In genomic region chr2:28268386-28268785, GRCh38 we compare ENCODE assay signal across 18 cellular contexts.
DNase-seq lines count a peak whose midpoint lies in the region; ATAC-seq and TF ChIP-seq lines count a peak whose summit lies in the region.
"Had no signal": no experiment of that assay in that cellular context is flagged by ENCODE, and none has a peak within 500 bp of the region (broad histone marks: within the 10 kb centered on the region; RNA-seq: fewer than 3 reads in every experiment).

No MANE protein-coding gene starts in this region.

- H3K9me3 Mint-ChIP-seq in Caco-2 (ENCODE audit: unreplicated experiment) = no peaks in the 10 kb centered on the region
- H3K9me3 Mint-ChIP-seq: nephron had no signal

- H4K20me1 ChIP-seq in SK-N-SH (ENCODE audit: insufficient read depth) (no peaks in the 10 kb centered on the region), Karpas-422 (ENCODE audit: insufficient read depth, low read depth, low read length) (no peaks in the 10 kb centered on the region)

- H3K27me3 Mint-ChIP-seq in Caco-2 (ENCODE audit: insufficient read depth, unreplicated experiment) = no peaks in the 10 kb centered on the region
- H3K27me3 Mint-ChIP-seq: activated naive CD4-positive, alpha-beta T cell treated with anti-CD3 and anti-CD28 coated beads, Interleukin-2, amount 50 U/mL, for 24 hours had no signal

- TF ChIP-seq EP300 in SK-N-SH (IDR thresholded peaks at IDR 0.05; ENCODE audit: borderline replicate concordance in 1 of 2, low read depth in 1 of 2, low read length in 1 of 2) = no peak

- H3K9me2 ChIP-seq in SK-N-SH (no peaks in the 10 kb centered on the region), Karpas-422 (replicated peaks; ENCODE audit: insufficient read depth, low read length) (no peaks in the 10 kb centered on the region)

- H3F3A ChIP-seq in SK-N-SH (replicated peaks; ENCODE audit: insufficient read depth) = peaks cover 6% of the 10 kb centered on the region

- H3K27ac ChIP-seq in SK-N-SH (ENCODE audit: low read depth in 2 of 2, low read length in 1 of 2) (peak overlapping the region; percentile 44 to 61; a peak in 3 of 4 replicates), heart left ventricle (peak overlapping the region in 8 of 12 donors; percentile 2 to 58 (median 42)), Karpas-422 (ENCODE audit: low read length) (no peak overlapping the region)

- H3K36me3 ChIP-seq in Caco-2 (ENCODE audit: control insufficient read depth, insufficient read depth, low read length) (0 out of 2 replicates have a peak, but pooled peaks cover 3% of the 10 kb centered on the region), SK-N-SH (replicated peaks in 1 of 2; ENCODE audit: control insufficient read depth in 1 of 2, insufficient read depth in 2 of 2, low read length in 1 of 2) (no peaks in the 10 kb centered on the region), heart left ventricle (no peaks in the 10 kb centered on the region), Karpas-422 (ENCODE audit: insufficient read depth, low read length) (no peaks in the 10 kb centered on the region)

- intact Hi-C loops in Caco-2 (cut with micrococcal nuclease; ENCODE audit: unreplicated experiment) = loop anchor here (2.0 to 10.0 kb wide), 6 partner anchors 96 to 516 kb away; no protein-coding TSS in a partner anchor
- intact Hi-C loops in heart left ventricle (cut with DNase I) = no loop called here

- H2AFZ ChIP-seq in SK-N-SH (ENCODE audit: low read depth) = 0 out of 2 replicates have a peak overlapping the region, but pooled peaks have one; percentile 34
- no peak overlapping the region for H2AFZ ChIP-seq in Karpas-422 (ENCODE audit: low read length)

- H3K4me1 ChIP-seq in Caco-2 (peaks cover 54% of the 10 kb centered on the region), SK-N-SH (ENCODE audit: control insufficient read depth in 1 of 2, insufficient read depth in 2 of 2, low read depth in 1 of 2, low read length in 1 of 2) (peaks cover 13 to 32% of the 10 kb centered on the region in 2 experiments; a peak in 3 of 4 replicates), heart left ventricle (peaks cover 3 to 35% (median 19%) of the 10 kb centered on the region in 12 donors), Karpas-422 (ENCODE audit: low read length) (0 out of 2 replicates have a peak, but pooled peaks cover 4% of the 10 kb centered on the region)

- peak overlapping the region; percentile 94 for H3K27ac Mint-ChIP-seq in Caco-2 (ENCODE audit: unreplicated experiment)
- H3K27ac Mint-ChIP-seq: activated naive CD4-positive, alpha-beta T cell treated with anti-CD3 and anti-CD28 coated beads, Interleukin-2, amount 50 U/mL, for 24 hours had no signal

- ATAC-seq in heart left ventricle = peak in 2 of 4 donors; percentile 23 to 26
- ATAC-seq in HG03342 (IDR thresholded peaks at IDR 0.05; ENCODE audit: unreplicated experiment) = no peak

- H3K9me3 ChIP-seq in Caco-2 = no peaks in the 10 kb centered on the region
- no peaks in the 10 kb centered on the region for H3K9me3 ChIP-seq in SK-N-SH
- H3K9me3 ChIP-seq in heart left ventricle = no peaks in the 10 kb centered on the region
- H3K9me3 ChIP-seq in Karpas-422 (ENCODE audit: low read length) = no peaks in the 10 kb centered on the region

- POLR2A ChIA-PET in Caco-2 (lab: Charles Lee) (interaction anchor here (1.8 to 2.0 kb wide), 2 partner anchors 9 to 516 kb away, joined by 13 to 17 read pairs; no protein-coding TSS in a partner anchor), SK-N-SH (lab: Yijun Ruan, JAX) (no interaction called here)

- DNase-seq in Caco-2 = peak; percentile 55 to 76
- DNase-seq in SK-N-SH = no peak
- no peak for DNase-seq in heart left ventricle
- DNase-seq in renal cortical epithelial cell (ENCODE audit: low read depth) = peak; percentile 42
- no peak for DNase-seq in SKM-1 (lab: John Stamatoyannopoulos, UW; ENCODE audit: unreplicated experiment)
- DNase-seq in foreskin fibroblast = no peak
- DNase-seq in Karpas-422 = no peak
- DNase-seq: activated CD4-positive, CD25-positive, alpha-beta regulatory T cell treated with anti-CD3 and anti-CD28 coated beads, Interleukin-2, amount 50 U/mL, for 72 hours; activated CD8-positive, alpha-beta memory T cell treated with anti-CD3 and anti-CD28 coated beads, Interleukin-2, amount 50 U/mL, for 48 hours; DMS 273 treated with DMSO at 0.1 percent for 48 hours; hippocampal formation; KBM-7; NCI-H510A; stimulated activated naive CD4-positive, alpha-beta T cell treated with Interleukin-2 at 50 U/mL for 16 hours; T-helper 1 cell had no signal

- CTCF ChIA-PET in Caco-2 (lab: Charles Lee) (interaction anchor here (1.5 kb wide), 1 partner anchor 9 kb away, joined by 5 read pairs; no protein-coding TSS in a partner anchor), SK-N-SH (lab: Yijun Ruan, JAX) (interaction anchor here (0.7 kb wide), 1 partner anchor 56 kb away, joined by 3 read pairs; no protein-coding TSS in a partner anchor)

- H3K27me3 ChIP-seq in Caco-2 (replicated peaks; ENCODE audit: control insufficient read depth, insufficient read depth, low read length) (no peaks in the 10 kb centered on the region), SK-N-SH (ENCODE audit: insufficient read depth) (no peaks in the 10 kb centered on the region), heart left ventricle (no peaks in the 10 kb centered on the region), Karpas-422 (ENCODE audit: low read length) (no peaks in the 10 kb centered on the region)

- no peak overlapping the region for H3K4me3 ChIP-seq in Caco-2 (ENCODE audit: low read depth, low read length)
- no peak overlapping the region for H3K4me3 ChIP-seq in SK-N-SH (ENCODE audit: low read depth in 2 of 2, low read length in 1 of 2)
- H3K4me3 ChIP-seq in heart left ventricle = no peak overlapping the region
- H3K4me3 ChIP-seq in foreskin fibroblast (ENCODE audit: low read depth in 1 of 2, low read length in 2 of 2) = no peak overlapping the region
- no peak overlapping the region for H3K4me3 ChIP-seq in Karpas-422 (ENCODE audit: low read length)

- no TSS peak for BruUV-seq in Caco-2 (replicated peaks; lab: Mats Ljungman, UMichigan)

- H3K36me3 Mint-ChIP-seq in Caco-2 (ENCODE audit: insufficient read depth, unreplicated experiment) = peaks cover 20% of the 10 kb centered on the region

- H3K4me3 Mint-ChIP-seq in Caco-2 (ENCODE audit: unreplicated experiment) = peak overlapping the region; percentile 72
- H3K4me3 Mint-ChIP-seq: activated naive CD4-positive, alpha-beta T cell treated with anti-CD3 and anti-CD28 coated beads, Interleukin-2, amount 50 U/mL, for 24 hours; nephron had no signal

- H3K79me2 ChIP-seq in SK-N-SH (ENCODE audit: insufficient read depth) (no peaks in the 10 kb centered on the region), Karpas-422 (ENCODE audit: low read length) (no peaks in the 10 kb centered on the region)

- no peak for TF ChIP-seq POLR2A in heart left ventricle (IDR thresholded peaks at IDR 0.05)

- TF ChIP-seq RAD21 in SK-N-SH (IDR thresholded peaks at IDR 0.05; ENCODE audit: low read length) = no peak

- TF ChIP-seq CTCF in Caco-2 (IDR thresholded peaks at IDR 0.05; ENCODE audit: insufficient read depth in 1 of 2, low read depth in 1 of 2, low read length in 1 of 2, severe bottlenecking in 1 of 2, unreplicated experiment in 1 of 2) (no peak), SK-N-SH (IDR thresholded peaks at IDR 0.05) (no peak), heart left ventricle (IDR thresholded peaks at IDR 0.05) (no peak), foreskin fibroblast (IDR thresholded peaks at IDR 0.05; ENCODE audit: low read depth, low read length) (no peak)

- H3K4me2 ChIP-seq in SK-N-SH (no peak overlapping the region), Karpas-422 (ENCODE audit: low read depth, low read length, poor library complexity, severe bottlenecking) (no peak overlapping the region)

- H3K9ac ChIP-seq in SK-N-SH (no peak overlapping the region), Karpas-422 (ENCODE audit: low read length) (no peak overlapping the region)

- 97% methylated on average over 4 of the region's 4 CpGs for WGBS in SK-N-SH (ENCODE audit: low lambda C conversion rate)
- WGBS in heart left ventricle, 4 donors = 66 to 83% (median 82%) methylated on average over 4 of the region's 4 CpGs

- H3K4me1 Mint-ChIP-seq in Caco-2 (ENCODE audit: low read depth, unreplicated experiment) = peaks cover 56% of the 10 kb centered on the region

TF ChIP-seq in SK-N-SH, 30 proteins besides CTCF, POLR2A, EP300 and RAD21:
- TF ChIP-seq USF2 (IDR thresholded peaks at IDR 0.05; ENCODE audit: borderline replicate concordance, low read depth, low read length) = no peak
- no peak for TF ChIP-seq FOXM1 (IDR thresholded peaks at IDR 0.05; ENCODE audit: low read depth)

Comparison
In these comparisons a context has a peak if more than half of its experiments do, and no peak if none do; other contexts are left out.
1. DNase-seq: peak in Caco-2 (2 of 2) and renal cortical epithelial cell (single experiment); none in SK-N-SH (single experiment), heart left ventricle (0 of 5), SKM-1 (single experiment), foreskin fibroblast (0 of 2) and Karpas-422 (single experiment).